Comparison of ENCODE assay signal across 19 cellular contexts in the genomic region with DNA sequence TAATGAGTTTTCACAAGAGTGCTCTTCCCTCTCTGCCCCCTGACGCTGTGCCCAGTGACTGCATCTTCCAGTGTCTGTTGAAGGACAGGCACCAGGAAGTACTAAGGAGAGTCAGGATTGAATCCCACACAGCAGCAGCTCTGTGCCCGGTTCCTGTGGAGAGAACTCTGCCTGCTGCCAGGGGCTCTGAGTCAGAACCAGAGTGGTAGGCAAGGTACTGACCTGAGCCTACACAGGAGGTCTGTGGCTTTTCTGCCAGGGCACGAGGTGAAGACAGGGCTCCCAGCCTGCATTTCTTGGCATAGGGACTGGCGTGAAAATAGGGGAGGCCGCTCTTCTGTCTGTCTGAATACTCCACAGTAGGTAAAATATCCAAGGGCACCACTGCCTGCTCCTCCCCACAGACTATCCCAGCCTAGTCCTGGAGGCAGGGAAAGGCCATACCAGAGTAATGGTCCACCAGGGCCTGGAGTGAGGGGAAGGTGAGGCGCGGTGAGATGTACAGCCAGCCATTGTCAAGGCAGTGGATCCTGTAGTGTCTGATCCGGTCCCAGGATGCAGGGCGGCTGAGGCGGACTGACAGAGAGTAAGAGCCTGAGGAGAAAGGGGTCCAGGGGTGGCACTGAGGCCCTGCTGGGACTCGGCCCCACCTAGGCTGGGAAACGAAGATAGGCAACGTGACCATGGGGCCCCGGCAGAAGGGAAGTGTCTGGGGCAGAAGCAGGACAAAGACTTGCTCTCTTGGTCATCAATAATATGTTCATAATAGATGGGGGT. TPM values are rescaled to one million over a fixed set of nuclear protein-coding genes. Genes with fewer than 3 reads are reported as not detected.
A peak's percentile ranks its signal among the peaks of the same experiment; 100 is the strongest.
DNase-seq lines count a peak whose midpoint lies in the region; ATAC-seq, FAIRE-seq and TF ChIP-seq lines count a peak whose summit lies in the region.
"Had no signal": no experiment of that assay in that cellular context is flagged by ENCODE, and none has a peak within 500 bp of the region (broad histone marks: within the 10 kb centered on the region; RNA-seq: fewer than 3 reads in every experiment).

No MANE protein-coding gene starts in this region.

- H3K4me1 ChIP-seq in A549 (no peaks in the 10 kb centered on the region), testis (no peaks in the 10 kb centered on the region)
- H3K4me1 ChIP-seq in CD4-positive, alpha-beta memory T cell (ENCODE audit: insufficient read depth, low read length), result peaks cover 15% of the 10 kb centered on the region
- H3K4me1 ChIP-seq: HAP-1 had no signal

- no peak overlapping the region for H3K4me2 ChIP-seq in A549

- intact Hi-C loops in CD4-positive, alpha-beta memory T cell (cut with micrococcal nuclease), result loop anchor here (5.0 kb wide), 1 partner anchor 117 kb away; no protein-coding TSS in a partner anchor
- intact Hi-C loops in activated CD4-positive, alpha-beta memory T cell treated with anti-CD3 and anti-CD28 coated beads for 36 hours (cut with micrococcal nuclease), result no loop called here
- intact Hi-C loops in testis (cut with DNase I; ENCODE audit: low total_unique reads), result no loop called here

- H3K4me3 Mint-ChIP-seq in CD4-positive, alpha-beta memory T cell, result no peak overlapping the region
- H3K4me3 Mint-ChIP-seq in activated CD4-positive, alpha-beta memory T cell treated with anti-CD3 and anti-CD28 coated beads for 36 hours, result no peak overlapping the region
- H3K4me3 Mint-ChIP-seq: naive B cell had no signal

- no peak for TF ChIP-seq CTCF in A549 (IDR thresholded peaks at IDR 0.05)
- no peak for TF ChIP-seq CTCF in testis (IDR thresholded peaks at IDR 0.05)

- FAIRE-seq in A549 (lab: Jason Lieb, UNC), result no peak
- FAIRE-seq: frontal cortex, GM18507, islet of Langerhans had no signal

- H3K27me3 Mint-ChIP-seq in CD4-positive, alpha-beta memory T cell, result no peaks in the 10 kb centered on the region
- H3K27me3 Mint-ChIP-seq in activated CD4-positive, alpha-beta memory T cell treated with anti-CD3 and anti-CD28 coated beads for 36 hours, result no peaks in the 10 kb centered on the region
- H3K27me3 Mint-ChIP-seq: naive B cell had no signal

- no peak for DNase-seq in A549 (ENCODE audit: low read depth in 1 of 2, low spot score in 1 of 2)
- DNase-seq in CD4-positive, alpha-beta memory T cell, result no peak
- DNase-seq in activated CD4-positive, alpha-beta memory T cell treated with anti-CD3 and anti-CD28 coated beads for 36 hours, result no peak
- DNase-seq in kidney glomerular epithelial cell (lab: John Stamatoyannopoulos, UW), result peak; percentile 55
- no peak for DNase-seq in ureter (ENCODE audit: low spot score)
- DNase-seq in testis, result no peak
- DNase-seq: GF-D8; Kasumi-1; naive B cell; SHP77 treated with DMSO at 0.1 percent for 48 hours; stimulated activated naive CD4-positive, alpha-beta T cell treated with Interleukin-2 at 50 U/mL for 16 hours had no signal

- POLR2A ChIA-PET in A549 (lab: Yijun Ruan, JAX), result interaction anchor here (1.5 kb wide), 1 partner anchor 10 kb away, joined by 5 read pairs; a partner anchor contains a TSS
- POLR2A ChIA-PET in CD4-positive, alpha-beta memory T cell (lab: Charles Lee; ENCODE audit: partially characterized antibody), result interaction anchor here (0.6 to 12.7 kb wide), 3 partner anchors 9 to 29 kb away, joined by 3 to 131 read pairs (median 7); a partner anchor contains a TSS
- POLR2A ChIA-PET in activated CD4-positive, alpha-beta memory T cell treated with anti-CD3 and anti-CD28 coated beads for 36 hours (lab: Charles Lee), result no interaction called here

- H3K36me3 ChIP-seq in CD4-positive, alpha-beta memory T cell (ENCODE audit: insufficient read depth, low read length), result peaks cover 48% of the 10 kb centered on the region
- H3K36me3 ChIP-seq in testis (ENCODE audit: low read depth, missing control alignments), result no peaks in the 10 kb centered on the region

- no peak for TF ChIP-seq RAD21 in A549 (conservative IDR thresholded peaks at IDR 0.05 in 1 of 2, IDR thresholded peaks at IDR 0.05 in 1 of 2)

- ATAC-seq in A549, result peak in 1 of 2 experiments; percentile 7; a peak in 2 of 6 replicates
- no peak for ATAC-seq in HG02623 (IDR thresholded peaks at IDR 0.05; ENCODE audit: unreplicated experiment)
- no peak for ATAC-seq in GM19023 (IDR thresholded peaks at IDR 0.05; ENCODE audit: unreplicated experiment)
- ATAC-seq: sciatic nerve had no signal

- no peak overlapping the region for H3K4me3 ChIP-seq in A549
- no peak overlapping the region for H3K4me3 ChIP-seq in CD4-positive, alpha-beta memory T cell (ENCODE audit: low read length in 2 of 2)
- no peak overlapping the region for H3K4me3 ChIP-seq in testis
- H3K4me3 ChIP-seq: HAP-1 had no signal

- H3K36me3 Mint-ChIP-seq in CD4-positive, alpha-beta memory T cell, result peaks cover 25 to 56% of the 10 kb centered on the region in 2 donors
- H3K36me3 Mint-ChIP-seq in activated CD4-positive, alpha-beta memory T cell treated with anti-CD3 and anti-CD28 coated beads for 36 hours, result peaks cover 31% of the 10 kb centered on the region

- CTCF ChIA-PET in A549 (lab: Yijun Ruan, JAX), result interaction anchor here (0.9 to 4.3 kb wide), 10 partner anchors 9 to 306 kb away, joined by 3 to 43 read pairs (median 7); a partner anchor contains a TSS
- CTCF ChIA-PET in CD4-positive, alpha-beta memory T cell (lab: Charles Lee; ENCODE audit: partially characterized antibody), result interaction anchor here (1.1 to 7.5 kb wide), 8 partner anchors 9 to 141 kb away, joined by 3 to 83 read pairs (median 5); a partner anchor contains a TSS
- CTCF ChIA-PET in activated CD4-positive, alpha-beta memory T cell treated with anti-CD3 and anti-CD28 coated beads for 36 hours (lab: Charles Lee), result interaction anchor here (1.2 to 3.6 kb wide), 3 partner anchors 9 to 130 kb away, joined by 3 to 17 read pairs (median 7); a partner anchor contains a TSS

- TF ChIP-seq POLR2A in A549 (IDR thresholded peaks at IDR 0.05; ENCODE audit: low read length) (no peak), testis (IDR thresholded peaks at IDR 0.05) (no peak)

- 89% methylated on average over 14 of the region's 14 CpGs for WGBS in A549 (ENCODE audit: missing lambda C conversion rate)
- WGBS in testis, 2 donors, result 83 to 91% methylated on average over 14 of the region's 14 CpGs

- peaks cover 8 to 15% (median 10%) of the 10 kb centered on the region in 4 donors for H3K4me1 Mint-ChIP-seq in CD4-positive, alpha-beta memory T cell
- H3K4me1 Mint-ChIP-seq in activated CD4-positive, alpha-beta memory T cell treated with anti-CD3 and anti-CD28 coated beads for 36 hours (ENCODE audit: low read depth), result peaks cover 12% of the 10 kb centered on the region

- no peaks in the 10 kb centered on the region for H3K9me3 Mint-ChIP-seq in CD4-positive, alpha-beta memory T cell
- no peaks in the 10 kb centered on the region for H3K9me3 Mint-ChIP-seq in activated CD4-positive, alpha-beta memory T cell treated with anti-CD3 and anti-CD28 coated beads for 36 hours
- H3K9me3 Mint-ChIP-seq: naive B cell had no signal

- H3K27me3 ChIP-seq in CD4-positive, alpha-beta memory T cell (ENCODE audit: insufficient read depth, low read length), result no peaks in the 10 kb centered on the region
- H3K27me3 ChIP-seq in testis, result no peaks in the 10 kb centered on the region

- peak overlapping the region; percentile 35 to 75 (median 53) for H3K27ac Mint-ChIP-seq in CD4-positive, alpha-beta memory T cell
- H3K27ac Mint-ChIP-seq in activated CD4-positive, alpha-beta memory T cell treated with anti-CD3 and anti-CD28 coated beads for 36 hours, result peak overlapping the region; percentile 52

- no peaks in the 10 kb centered on the region for H3K9me3 ChIP-seq in A549
- H3K9me3 ChIP-seq in CD4-positive, alpha-beta memory T cell (ENCODE audit: control insufficient read depth in 1 of 2, low read length in 2 of 2), result no peaks in the 10 kb centered on the region
- no peaks in the 10 kb centered on the region for H3K9me3 ChIP-seq in testis
- H3K9me3 ChIP-seq: HAP-1 had no signal

- no peak overlapping the region for H3K27ac ChIP-seq in A549
- H3K27ac ChIP-seq in CD4-positive, alpha-beta memory T cell (ENCODE audit: low read depth, low read length), result no peak overlapping the region
- no peak overlapping the region for H3K27ac ChIP-seq in testis
- H3K27ac ChIP-seq: HL-60 had no signal

- TF ChIP-seq EP300 in A549 (IDR thresholded peaks at IDR 0.05), result no peak

RNA-seq across cellular contexts. Expression of a gene that starts 9.4 kb away (rescaled TPM):
- polyA plus RNA-seq in A549 (2011; rRNA removed) (344 and 345 TPM in 2 replicates), A549 (2017; fragmentation: RNase III; extraction: RNeasy Plus Mini Kit Qiagen cat#74134 plus additional on column Dnase treatment) (234 to 255 TPM (median 246 TPM) in 3 replicates), testis (ENCODE audit: insufficient read depth, low read depth, low replicate concordance) (93.1 TPM)
- polyA plus RNA-seq in A549 (2012; cell fraction: cytosol; rRNA removed), result 190 and 214 TPM in 2 replicates
- polyA plus RNA-seq in A549 (2012; cell fraction: nucleus; rRNA removed), result 91.4 and 144 TPM in 2 replicates
- 80.7 and 107 TPM in 2 replicates for polyA minus RNA-seq in A549 (2011; rRNA and poly(A)+ RNA removed)
- total RNA-seq in CD4-positive, alpha-beta memory T cell, result 10 to 100 TPM; 63.4 to 67.5 TPM
- polyA plus RNA-seq in CD4-positive, alpha-beta memory T cell, result 100 to 1,000 TPM; 162 to 212 TPM
- total RNA-seq in activated CD4-positive, alpha-beta memory T cell treated with anti-CD3 and anti-CD28 coated beads for 36 hours, result 100 to 1,000 TPM; 113 to 114 TPM
- total RNA-seq in ureter (83.6 TPM), testis (10 to 100 TPM; 75.7 to 81.3 TPM)

RNA-seq across cellular contexts. Expression of a gene that starts 31.0 kb away (rescaled TPM):
- polyA plus RNA-seq in A549 (2011; rRNA removed) (0.04 and 0.06 TPM in 2 replicates), A549 (2017; fragmentation: RNase III; extraction: RNeasy Plus Mini Kit Qiagen cat#74134 plus additional on column Dnase treatment) (0.03 TPM in 1 of 3 replicates, not detected in the others), testis (ENCODE audit: insufficient read depth, low read depth, low replicate concordance) (1.1 TPM)
- polyA plus RNA-seq in A549 (2012; cell fraction: cytosol; rRNA removed), result 0.01 and 0.05 TPM in 2 replicates
- 0.04 and 0.08 TPM in 2 replicates for polyA plus RNA-seq in A549 (2012; cell fraction: nucleus; rRNA removed)
- polyA minus RNA-seq in A549 (2011; rRNA and poly(A)+ RNA removed), result not detected in 2 replicates
- total RNA-seq in CD4-positive, alpha-beta memory T cell, result 10 to 100 TPM; 28.7 to 29.9 TPM
- 10 to 100 TPM; 12.7 to 14.3 TPM for polyA plus RNA-seq in CD4-positive, alpha-beta memory T cell
- 10 to 100 TPM; 47.1 to 47.7 TPM for total RNA-seq in activated CD4-positive, alpha-beta memory T cell treated with anti-CD3 and anti-CD28 coated beads for 36 hours
- total RNA-seq in ureter (1.5 TPM), testis (under 1 TPM; 0.47 to 0.87 TPM)

RNA-seq across cellular contexts. Expression of a gene that starts 41.6 kb away (rescaled TPM):
- 5.1 and 5.5 TPM in 2 replicates for polyA plus RNA-seq in A549 (2011; rRNA removed)
- polyA plus RNA-seq in A549 (2012; cell fraction: cytosol; rRNA removed), result 5.7 and 10.6 TPM in 2 replicates
- polyA plus RNA-seq in A549 (2012; cell fraction: nucleus; rRNA removed), result 5.8 and 7.6 TPM in 2 replicates
- polyA plus RNA-seq in A549 (2017; fragmentation: RNase III; extraction: RNeasy Plus Mini Kit Qiagen cat#74134 plus additional on column Dnase treatment), result 4.0 to 4.9 TPM (median 4.1 TPM) in 3 replicates
- 4.2 and 5.7 TPM in 2 replicates for polyA minus RNA-seq in A549 (2011; rRNA and poly(A)+ RNA removed)
- total RNA-seq in CD4-positive, alpha-beta memory T cell, result 10 to 100 TPM; 31.7 to 35.0 TPM
- polyA plus RNA-seq in CD4-positive, alpha-beta memory T cell, result 10 to 100 TPM; 19.2 to 24.7 TPM
- total RNA-seq in activated CD4-positive, alpha-beta memory T cell treated with anti-CD3 and anti-CD28 coated beads for 36 hours, result 10 to 100 TPM; 39.7 to 43.0 TPM
- total RNA-seq in ureter, result 18.8 TPM
- 10 to 100 TPM; 34.3 to 37.2 TPM for total RNA-seq in testis
- 24.0 TPM for polyA plus RNA-seq in testis (ENCODE audit: insufficient read depth, low read depth, low replicate concordance)

Comparison
In these comparisons a context has a peak if more than half of its experiments do, and no peak if none do; other contexts are left out.
1. RNA of a gene that starts 31.0 kb away (total RNA-seq): 47.1 to 47.7 TPM in activated CD4-positive, alpha-beta memory T cell treated with anti-CD3 and anti-CD28 coated beads for 36 hours and 28.7 to 29.9 TPM in CD4-positive, alpha-beta memory T cell; 1.5 TPM in ureter (single experiment) and 0.47 to 0.87 TPM in testis; every median in the first group is over 10 times any median in the second.